In the genomic region with DNA sequence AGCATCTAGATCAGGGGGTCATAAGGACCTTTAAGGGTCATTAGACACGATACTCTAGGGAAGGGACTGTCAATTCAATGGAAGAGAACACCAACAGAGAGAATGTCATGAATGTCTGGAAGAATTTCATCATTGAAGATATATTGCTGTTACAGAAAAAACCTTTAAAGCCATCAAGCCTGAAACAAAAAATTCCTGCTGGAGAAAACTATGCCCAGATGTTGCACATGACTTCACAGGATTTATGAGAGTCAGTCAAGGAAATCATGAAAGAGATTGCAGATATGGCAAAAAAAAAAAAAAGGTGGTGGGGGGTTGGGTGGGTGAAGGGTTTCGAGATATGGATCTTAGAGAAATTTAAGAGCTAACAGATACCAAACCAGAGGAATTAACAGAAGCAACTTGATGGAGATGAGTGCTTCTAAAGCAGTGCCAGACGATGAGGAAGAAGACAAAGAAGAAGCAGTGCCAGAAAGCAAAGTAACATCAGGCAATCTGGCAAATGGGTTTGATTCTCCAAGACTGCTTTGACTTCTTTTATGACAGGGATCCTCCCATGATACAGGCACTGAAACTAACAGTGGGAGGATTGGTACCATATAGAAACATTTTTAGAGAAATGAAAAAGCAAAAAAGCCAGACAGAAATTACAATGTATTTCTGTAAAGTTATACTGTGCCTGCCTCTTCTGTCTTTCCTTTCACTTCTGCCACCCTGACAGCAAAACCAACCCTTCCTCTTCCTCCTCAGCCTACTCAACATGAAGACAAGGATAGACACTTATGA, we compare ENCODE assay signal across 8 cellular contexts. TPM values are rescaled to one million over a fixed set of nuclear protein-coding genes. Genes with fewer than 3 reads are reported as not detected.
DNase-seq lines count a peak whose midpoint lies in the region; ATAC-seq, FAIRE-seq and TF ChIP-seq lines count a peak whose summit lies in the region.

No MANE protein-coding gene starts in this region.

- intact Hi-C loops in left ventricle myocardium inferior (cut with micrococcal nuclease) = no loop called here
- intact Hi-C loops in left ventricle myocardium superior (cut with micrococcal nuclease) = no loop called here
- intact Hi-C loops in esophagus muscularis mucosa (cut with DNase I) = no loop called here

- H2AFZ ChIP-seq in astrocyte (ENCODE audit: low read depth, low read length) = no peak overlapping the region

- H3K27ac ChIP-seq in left ventricle myocardium inferior (replicated peaks) = peak overlapping the region; percentile 22
- H3K27ac ChIP-seq in astrocyte (ENCODE audit: low read depth, low read length) = no peak overlapping the region
- no peak overlapping the region for H3K27ac ChIP-seq in esophagus muscularis mucosa (replicated peaks in 1 of 4)

- H3K4me1 Mint-ChIP-seq in astrocyte (ENCODE audit: low read depth, unreplicated experiment) = peaks cover 82% of the 10 kb centered on the region

- no peak overlapping the region for H3K4me2 ChIP-seq in astrocyte (ENCODE audit: low read length)

- no peak overlapping the region for H3K9ac ChIP-seq in astrocyte (ENCODE audit: low read length)

- H3K9me3 ChIP-seq in left ventricle myocardium inferior (replicated peaks) = no peaks in the 10 kb centered on the region
- no peaks in the 10 kb centered on the region for H3K9me3 ChIP-seq in astrocyte (ENCODE audit: insufficient read depth, low read depth, low read length)
- H3K9me3 ChIP-seq in esophagus muscularis mucosa = no peaks in the 10 kb centered on the region

- TF ChIP-seq CTCF in left ventricle myocardium inferior (IDR thresholded peaks at IDR 0.05; ENCODE audit: borderline replicate concordance) (no peak), astrocyte (IDR thresholded peaks at IDR 0.05; ENCODE audit: insufficient read depth, low read depth, low read length) (no peak), esophagus muscularis mucosa (IDR thresholded peaks at IDR 0.05) (no peak)

- H3K36me3 ChIP-seq in left ventricle myocardium inferior (no peaks in the 10 kb centered on the region), astrocyte (ENCODE audit: insufficient read depth, low read length) (no peaks in the 10 kb centered on the region), esophagus muscularis mucosa (no peaks in the 10 kb centered on the region)

- no peak for TF ChIP-seq POLR2A in esophagus muscularis mucosa (IDR thresholded peaks at IDR 0.05; ENCODE audit: low read depth)

- no peaks in the 10 kb centered on the region for H3K27me3 Mint-ChIP-seq in astrocyte (ENCODE audit: low read depth, unreplicated experiment)

- H4K20me1 ChIP-seq in astrocyte (ENCODE audit: insufficient read depth, low read length) = peaks cover 66% of the 10 kb centered on the region

- 79% methylated on average over 3 of the region's 3 CpGs for WGBS in esophagus muscularis mucosa

- no peak for DNase-seq in left ventricle myocardium inferior
- no peak for DNase-seq in left ventricle myocardium superior
- no peak for DNase-seq in astrocyte (ENCODE audit: low read depth)
- no peak for DNase-seq in stimulated activated CD4-positive, alpha-beta T cell treated with anti-CD3 and anti-CD28 coated beads, Interleukin-12 subunit alpha, Interleukin-12 subunit beta, amount 100 ng/mL, for 4 hours
- DNase-seq in esophagus muscularis mucosa (ENCODE audit: extremely low spot score) = no peak
- no peak for DNase-seq in NCI-H82 treated with DMSO at 0.1 percent for 48 hours (lab: John Stamatoyannopoulos, UW; ENCODE audit: unreplicated experiment)

- H3K4me1 ChIP-seq in left ventricle myocardium inferior (peaks cover 100% of the 10 kb centered on the region), astrocyte (ENCODE audit: insufficient read depth, low read length) (peaks cover 25% of the 10 kb centered on the region), esophagus muscularis mucosa (peaks cover 68 to 94% (median 84%) of the 10 kb centered on the region in 4 donors)

- no peaks in the 10 kb centered on the region for H3K9me3 Mint-ChIP-seq in astrocyte (ENCODE audit: unreplicated experiment)

- H3K4me3 ChIP-seq in left ventricle myocardium inferior = no peak overlapping the region
- no peak overlapping the region for H3K4me3 ChIP-seq in astrocyte (ENCODE audit: insufficient read depth, low read depth, low read length)
- H3K4me3 ChIP-seq in esophagus muscularis mucosa = no peak overlapping the region

- H3K4me3 Mint-ChIP-seq in astrocyte (ENCODE audit: unreplicated experiment) = no peak overlapping the region

- no peak for FAIRE-seq in astrocyte (lab: Jason Lieb, UNC)

- peaks cover 2% of the 10 kb centered on the region for H3K36me3 Mint-ChIP-seq in astrocyte (ENCODE audit: low read depth, unreplicated experiment)

- TF ChIP-seq EP300 in esophagus muscularis mucosa (IDR thresholded peaks at IDR 0.05) = no peak

- H3K27me3 ChIP-seq in left ventricle myocardium inferior (ENCODE audit: low read depth) = no peaks in the 10 kb centered on the region
- H3K27me3 ChIP-seq in astrocyte (ENCODE audit: insufficient read depth, low read length) = no peaks in the 10 kb centered on the region
- H3K27me3 ChIP-seq in esophagus muscularis mucosa = no peaks in the 10 kb centered on the region

- peaks cover 100% of the 10 kb centered on the region for H3K79me2 ChIP-seq in astrocyte (ENCODE audit: insufficient read depth, low read length)

- ATAC-seq in left ventricle myocardium superior (no peak), HG03108 (IDR thresholded peaks at IDR 0.05; ENCODE audit: unreplicated experiment) (peak; percentile 48), HG03280 (IDR thresholded peaks at IDR 0.05; ENCODE audit: unreplicated experiment) (no peak)

- peak overlapping the region; percentile 63 for H3K27ac Mint-ChIP-seq in astrocyte (ENCODE audit: unreplicated experiment)

RNA-seq across cellular contexts. Expression of a gene that starts 28.5 kb away (rescaled TPM):
- total RNA-seq in left ventricle myocardium inferior (37.1 TPM), left ventricle myocardium superior (31.4 TPM), astrocyte (49.3 and 58.1 TPM in 2 replicates), esophagus muscularis mucosa (10 to 100 TPM; 39.6 to 72.5 (median 53.8) TPM)
